ENCODE assay signal across 23 cellular contexts in the genomic region with DNA sequence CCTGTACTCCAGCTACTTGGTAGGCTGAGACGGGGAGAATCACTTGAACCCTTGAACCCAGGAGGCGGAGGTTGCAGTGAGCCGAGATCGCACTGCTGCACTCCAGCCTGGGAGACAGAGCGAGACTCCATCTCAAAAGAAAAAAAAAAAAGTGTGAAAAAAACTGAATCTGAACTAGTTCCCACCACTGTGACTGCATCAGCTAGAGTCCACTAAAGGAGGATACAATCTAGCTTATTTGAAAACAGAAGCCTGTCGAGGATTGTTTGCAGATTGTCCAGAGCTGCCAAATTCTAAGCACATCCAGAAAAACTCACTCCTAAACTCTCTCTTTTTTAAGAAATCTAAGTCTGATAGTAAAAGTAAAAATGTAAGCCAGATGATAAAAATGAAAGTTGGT. TPM values are rescaled to one million over a fixed set of nuclear protein-coding genes. Genes with fewer than 3 reads are reported as not detected.
DNase-seq lines count a peak whose midpoint lies in the region; ATAC-seq, FAIRE-seq and TF ChIP-seq lines count a peak whose summit lies in the region.
"Had no signal": no experiment of that assay in that cellular context is flagged by ENCODE, and none has a peak within 500 bp of the region (broad histone marks: within the 10 kb centered on the region; RNA-seq: fewer than 3 reads in every experiment).

No MANE protein-coding gene starts in this region.

- peak overlapping the region; percentile 78 for H3K27ac Mint-ChIP-seq in mesothelial cell of epicardium
- H3K27ac Mint-ChIP-seq: activated CD8-positive, alpha-beta memory T cell treated with anti-CD3 and anti-CD28 coated beads, Interleukin-2, amount 10 ng/mL, durations not matched to agents 7 days and 5 days; activated naive CD8-positive, alpha-beta T cell treated with anti-CD3 and anti-CD28 coated beads, Interleukin-2, amount 50 U/mL, for 24 hours had no signal

- H3K27me3 ChIP-seq in HUES48 (ENCODE audit: control insufficient read depth, insufficient read depth, low read length) (no peaks in the 10 kb centered on the region), WERI-Rb-1 (ENCODE audit: insufficient read depth, low read depth, severe bottlenecking) (no peaks in the 10 kb centered on the region)
- H3K27me3 ChIP-seq: BLaER1, upper lobe of left lung had no signal

- H3K27ac ChIP-seq in HUES48 (ENCODE audit: low read depth, low read length): peak overlapping the region; percentile 43
- H3K27ac ChIP-seq in WERI-Rb-1: no peak overlapping the region
- H3K27ac ChIP-seq: BLaER1, HL-60 had no signal

- H3K27me3 Mint-ChIP-seq in mesothelial cell of epicardium (ENCODE audit: low read depth): no peaks in the 10 kb centered on the region
- H3K27me3 Mint-ChIP-seq: activated CD8-positive, alpha-beta memory T cell treated with anti-CD3 and anti-CD28 coated beads, Interleukin-2, amount 10 ng/mL, durations not matched to agents 7 days and 5 days; activated naive CD8-positive, alpha-beta T cell treated with anti-CD3 and anti-CD28 coated beads, Interleukin-2, amount 50 U/mL, for 24 hours; T-helper 17 cell had no signal

- no peak for ATAC-seq in HG02938 (IDR thresholded peaks at IDR 0.05; ENCODE audit: unreplicated experiment)

- H3K36me3 ChIP-seq in HUES48 (ENCODE audit: control insufficient read depth, insufficient read depth, low read length) (peaks cover 18% of the 10 kb centered on the region), WERI-Rb-1 (peaks cover 25% of the 10 kb centered on the region)

- no peak overlapping the region for H3K4me3 Mint-ChIP-seq in mesothelial cell of epicardium
- H3K4me3 Mint-ChIP-seq: activated CD8-positive, alpha-beta memory T cell treated with anti-CD3 and anti-CD28 coated beads, Interleukin-2, amount 10 ng/mL, durations not matched to agents 7 days and 5 days; activated naive CD8-positive, alpha-beta T cell treated with anti-CD3 and anti-CD28 coated beads, Interleukin-2, amount 50 U/mL, for 24 hours; T-helper 17 cell had no signal

- TF ChIP-seq CTCF in mesothelial cell of epicardium (IDR thresholded peaks at IDR 0.05; ENCODE audit: unreplicated experiment) (no peak), WERI-Rb-1 (IDR thresholded peaks at IDR 0.05; ENCODE audit: low read depth, low read length) (no peak)

- H3K9me3 ChIP-seq in HUES48 (ENCODE audit: control insufficient read depth, insufficient read depth, low read length) (no peaks in the 10 kb centered on the region), WERI-Rb-1 (ENCODE audit: severe bottlenecking) (no peaks in the 10 kb centered on the region)
- H3K9me3 ChIP-seq: upper lobe of left lung had no signal

- H3K4me1 Mint-ChIP-seq in mesothelial cell of epicardium: peaks cover 4% of the 10 kb centered on the region

- peaks cover 21% of the 10 kb centered on the region for H3K36me3 Mint-ChIP-seq in mesothelial cell of epicardium

- H3K4me3 ChIP-seq in HUES48 (ENCODE audit: low read depth, low read length) (no peak overlapping the region), WERI-Rb-1 (ENCODE audit: low read depth, low read length) (no peak overlapping the region)
- H3K4me3 ChIP-seq: BLaER1, upper lobe of left lung had no signal

- peak; percentile 34 for FAIRE-seq in G401.6 (lab: Jason Lieb, UNC)
- FAIRE-seq: islet of Langerhans had no signal

- H3K9ac ChIP-seq in HUES48 (ENCODE audit: low read depth, low read length): no peak overlapping the region
- H3K9ac ChIP-seq: BLaER1 had no signal

- H3K4me1 ChIP-seq in HUES48 (ENCODE audit: control insufficient read depth, insufficient read depth, low read length): no peaks in the 10 kb centered on the region

- peak; percentile 16 for DNase-seq in cerebellar cortex (ENCODE audit: low spot score)
- no peak for DNase-seq in mesothelial cell of epicardium (ENCODE audit: low spot score in 2 of 2, unreplicated experiment in 2 of 2)
- DNase-seq in DMS 273 (lab: John Stamatoyannopoulos, UW; ENCODE audit: unreplicated experiment): no peak
- no peak for DNase-seq in WERI-Rb-1
- no peak for DNase-seq in NCI-H2029 treated with DMSO at 0.1 percent for 48 hours (lab: John Stamatoyannopoulos, UW)
- DNase-seq: activated CD4-positive, alpha-beta T cell treated with anti-CD3 and anti-CD28 coated beads, Interleukin-2, amount 50 U/mL, for 1 hour; activated CD8-positive, alpha-beta memory T cell treated with anti-CD3 and anti-CD28 coated beads, Interleukin-2, amount 10 ng/mL, durations not matched to agents 7 days and 5 days; activated naive CD8-positive, alpha-beta T cell treated with anti-CD3 and anti-CD28 coated beads, Interleukin-2, amount 50 U/mL, for 24 hours; activated T-cell treated with anti-CD3 and anti-CD28 coated beads, Interleukin-2, amount 50 U/mL, for 48 hours; DMS79 treated with DMSO at 0.1 percent for 48 hours; glutamatergic neuron; NCI-H2171 treated with DMSO at 0.1 percent for 48 hours; right cardiac atrium; stimulated activated CD4-positive, alpha-beta T cell treated with anti-CD3 and anti-CD28 coated beads, Interleukin-12 subunit alpha, Interleukin-12 subunit beta, amount 100 ng/mL, for 4 hours; stimulated activated CD4-positive, alpha-beta T cell treated with anti-CD3 and anti-CD28 coated beads, Interleukin-4, amount 100 ng/mL, for 1 hour; T-helper 17 cell; upper lobe of left lung had no signal

- no peaks in the 10 kb centered on the region for H3K9me3 Mint-ChIP-seq in mesothelial cell of epicardium
- H3K9me3 Mint-ChIP-seq: activated naive CD8-positive, alpha-beta T cell treated with anti-CD3 and anti-CD28 coated beads, Interleukin-2, amount 50 U/mL, for 24 hours had no signal

RNA-seq across cellular contexts. Expression of a gene that starts 10.6 kb away (rescaled TPM):
- 49.5 to 52.7 TPM (median 50.4 TPM) in 3 replicates for total RNA-seq in mesothelial cell of epicardium
